12 cellular contexts compared by ENCODE assay signal in the genomic region with DNA sequence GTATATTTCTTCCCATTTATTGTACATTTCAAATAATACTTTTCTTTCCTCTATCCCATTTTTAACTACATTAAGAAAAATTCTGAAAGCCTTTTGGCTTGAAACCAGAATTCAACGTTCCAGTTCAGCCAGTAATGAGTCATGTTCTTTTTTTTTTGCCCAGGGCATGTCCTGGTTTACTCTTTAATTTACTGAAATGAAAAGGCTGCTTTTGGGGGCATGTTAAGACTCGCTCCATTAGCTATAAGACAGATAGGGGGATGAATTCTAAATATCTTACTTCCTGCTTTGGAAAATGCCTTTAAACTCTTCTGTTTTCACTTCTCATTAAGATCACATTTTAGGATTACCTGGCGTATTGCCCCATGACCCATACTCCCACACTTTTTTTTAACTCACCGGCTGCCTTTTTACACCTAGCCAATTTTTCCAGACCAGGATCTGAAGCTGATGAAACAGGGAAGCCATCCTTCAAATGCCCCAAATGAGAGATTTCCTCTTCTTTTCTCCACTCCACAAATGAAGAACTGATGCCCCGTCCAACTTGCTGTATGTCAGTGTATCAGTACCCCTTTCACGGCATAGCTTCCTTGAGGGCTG. TPM values are rescaled to one million over a fixed set of nuclear protein-coding genes. Genes with fewer than 3 reads are reported as not detected.
DNase-seq lines count a peak whose midpoint lies in the region; ATAC-seq and TF ChIP-seq lines count a peak whose summit lies in the region.
"Had no signal": no experiment of that assay in that cellular context is flagged by ENCODE, and none has a peak within 500 bp of the region (broad histone marks: within the 10 kb centered on the region; RNA-seq: fewer than 3 reads in every experiment).

No MANE protein-coding gene starts in this region.

- H3K9me3 ChIP-seq in esophagus (ENCODE audit: control insufficient read depth in 2 of 2, insufficient read depth in 1 of 2, low read depth in 1 of 2, low read length in 1 of 2) (no peaks in the 10 kb centered on the region), psoas muscle (peaks cover 3% of the 10 kb centered on the region), WERI-Rb-1 (ENCODE audit: severe bottlenecking) (no peaks in the 10 kb centered on the region)

- intact Hi-C loops in psoas muscle (cut with DNase I), result no loop called here

- H3K27ac ChIP-seq in esophagus (ENCODE audit: low read depth in 2 of 2, low read length in 1 of 2) (peak overlapping the region; percentile 62 to 75), psoas muscle (no peak overlapping the region), WERI-Rb-1 (no peak overlapping the region), coronary artery (no peak overlapping the region)
- H3K27ac ChIP-seq: tibial artery had no signal

- DNase-seq in NCI-H146 (lab: John Stamatoyannopoulos, UW) (peak; percentile 14), NCI-H146 treated with DMSO at 0.1 percent for 48 hours (lab: John Stamatoyannopoulos, UW; ENCODE audit: unreplicated experiment) (no peak), NCI-H1105 (lab: John Stamatoyannopoulos, UW) (peak; percentile 1), stromal cell of bone marrow (ENCODE audit: low read depth) (peak; percentile 41), psoas muscle (no peak), WERI-Rb-1 (no peak), coronary artery (ENCODE audit: low spot score) (no peak)
- DNase-seq: caudate nucleus; left cardiac atrium; stimulated activated CD4-positive, alpha-beta T cell treated with anti-CD3 and anti-CD28 coated beads, Interleukin-12 subunit alpha, Interleukin-12 subunit beta, amount 100 ng/mL, for 4 hours; tibial artery had no signal

- TF ChIP-seq CTCF in psoas muscle (IDR thresholded peaks at IDR 0.05), result no peak
- no peak for TF ChIP-seq CTCF in WERI-Rb-1 (IDR thresholded peaks at IDR 0.05; ENCODE audit: low read depth, low read length)
- TF ChIP-seq CTCF in coronary artery (IDR thresholded peaks at IDR 0.05), result no peak

- WGBS in esophagus, 2 donors, result 36 to 48% methylated on average over 6 of the region's 6 CpGs
- WGBS in psoas muscle, 3 donors, result 62 to 68% (median 67%) methylated on average over 6 of the region's 6 CpGs

- ATAC-seq in psoas muscle, result no peak

- H3K4me1 ChIP-seq in esophagus (ENCODE audit: control insufficient read depth in 2 of 2, insufficient read depth in 2 of 2, low read length in 1 of 2), result no peaks in the 10 kb centered on the region
- H3K4me1 ChIP-seq in psoas muscle, result no peaks in the 10 kb centered on the region

- no peaks in the 10 kb centered on the region for H3K27me3 ChIP-seq in esophagus (ENCODE audit: control insufficient read depth in 1 of 2, insufficient read depth in 2 of 2, low read length in 2 of 2)
- H3K27me3 ChIP-seq in psoas muscle (ENCODE audit: insufficient read depth in 3 of 3, low read length in 2 of 3), result no peaks in the 10 kb centered on the region
- no peaks in the 10 kb centered on the region for H3K27me3 ChIP-seq in WERI-Rb-1 (ENCODE audit: insufficient read depth, low read depth, severe bottlenecking)
- H3K27me3 ChIP-seq: tibial artery had no signal

- no peaks in the 10 kb centered on the region for H3K36me3 ChIP-seq in esophagus (ENCODE audit: control insufficient read depth in 2 of 2, insufficient read depth in 2 of 2, low read length in 1 of 2)
- no peaks in the 10 kb centered on the region for H3K36me3 ChIP-seq in psoas muscle (ENCODE audit: insufficient read depth in 1 of 2, low read depth in 1 of 2)
- H3K36me3 ChIP-seq in WERI-Rb-1, result no peaks in the 10 kb centered on the region
- H3K36me3 ChIP-seq: tibial artery had no signal

- H3K4me3 ChIP-seq in esophagus (ENCODE audit: low read depth in 1 of 2, low read length in 2 of 2) (peak overlapping the region in 1 of 2 donors; percentile 18), psoas muscle (no peak overlapping the region), WERI-Rb-1 (ENCODE audit: low read depth, low read length) (no peak overlapping the region), coronary artery (no peak overlapping the region)
- H3K4me3 ChIP-seq: tibial artery had no signal

RNA-seq across cellular contexts. Expression of gene ABCA12, which starts 0.6 kb away (rescaled TPM):
- polyA plus RNA-seq in esophagus, result 1 to 10 TPM in 1 of 2 donors, under 1 TPM in 1; 0.55 to 1.0 TPM
- not detected for total RNA-seq in psoas muscle
- polyA plus RNA-seq in psoas muscle, result not detected
- total RNA-seq: left cardiac atrium had no signal

Comparison
In these comparisons a context has a peak if more than half of its experiments do, and no peak if none do; other contexts are left out.
1. DNase-seq: peak in NCI-H146 (single experiment), NCI-H1105 (single experiment) and stromal cell of bone marrow (single experiment); none in NCI-H146 treated with DMSO at 0.1 percent for 48 hours (single experiment), psoas muscle (0 of 2), WERI-Rb-1 (single experiment) and coronary artery (single experiment).
2. H3K27ac ChIP-seq: peak in esophagus (2 of 2); none in psoas muscle (single experiment), WERI-Rb-1 (single experiment) and coronary artery (0 of 2).